ENCODE assay signal across 8 cellular contexts in genomic region chr1:46342084-46342656, GRCh38. TPM values are rescaled to one million over a fixed set of nuclear protein-coding genes. Genes with fewer than 3 reads are reported as not detected.
DNase-seq lines count a peak whose midpoint lies in the region; ATAC-seq and TF ChIP-seq lines count a peak whose summit lies in the region.

No MANE protein-coding gene starts in this region.

- TF ChIP-seq CTCF in cardiac fibroblast (IDR thresholded peaks at IDR 0.05; ENCODE audit: low read depth, low read length) (peak; percentile 42), osteocyte (IDR thresholded peaks at IDR 0.05) (peak; percentile 26), omental fat pad (IDR thresholded peaks at IDR 0.05) (no peak)

- H2BK12ac ChIP-seq in neuronal stem cell (ENCODE audit: low read length): no peak overlapping the region

- H4K91ac ChIP-seq in neuronal stem cell (ENCODE audit: low read depth, low read length, poor library complexity): no peak overlapping the region

- ATAC-seq in omental fat pad (ENCODE audit: low FRiP score): no peak

- no peak overlapping the region for H3K4me2 ChIP-seq in neuronal stem cell (ENCODE audit: insufficient read depth, low read length, poor library complexity, severe bottlenecking)

- no peak overlapping the region for H3K27ac ChIP-seq in neuronal stem cell (replicated peaks; ENCODE audit: low read length)

- no peak overlapping the region for H2AK5ac ChIP-seq in neuronal stem cell (ENCODE audit: low read depth, low read length)

- H3K14ac ChIP-seq in neuronal stem cell (ENCODE audit: low read length): no peak overlapping the region

- DNase-seq in NCI-H82 (lab: John Stamatoyannopoulos, UW): peak; percentile 52
- no peak for DNase-seq in NCI-H82 treated with DMSO at 0.1 percent for 48 hours (lab: John Stamatoyannopoulos, UW; ENCODE audit: unreplicated experiment)
- no peak for DNase-seq in MG63
- peak; percentile 35 to 44 for DNase-seq in cardiac fibroblast (ENCODE audit: low read depth in 2 of 2)
- DNase-seq in osteocyte (ENCODE audit: extremely low spot score, unreplicated experiment): no peak
- DNase-seq in neuronal stem cell (ENCODE audit: low spot score): no peak
- DNase-seq in omental fat pad (ENCODE audit: low spot score): no peak
- no peak for DNase-seq in KG1 (lab: John Stamatoyannopoulos, UW)

- H3K27ac Mint-ChIP-seq in osteocyte (ENCODE audit: unreplicated experiment): peak overlapping the region; percentile 100

- H3K4me1 ChIP-seq in neuronal stem cell (ENCODE audit: control insufficient read depth in 2 of 2, insufficient read depth in 1 of 2, low read depth in 1 of 2, low read length in 2 of 2): peaks cover 0 to 8% of the 10 kb centered on the region in 2 donors

- no peak overlapping the region for H3K18ac ChIP-seq in neuronal stem cell (ENCODE audit: low read length)

- no peak overlapping the region for H3K9ac ChIP-seq in neuronal stem cell (ENCODE audit: low read depth, low read length, poor library complexity)

- no peak overlapping the region for H2BK15ac ChIP-seq in neuronal stem cell (ENCODE audit: low read length)

- no CpG with 5 or more reads among the region's 6 CpGs for WGBS in neuronal stem cell (ENCODE audit: extremely low coverage in 2 of 2, insufficient read length in 2 of 2, insufficient replicate concordance in 1 of 2), 2 donors

- no peaks in the 10 kb centered on the region for H3K27me3 Mint-ChIP-seq in osteocyte (ENCODE audit: unreplicated experiment)

- H3K9me3 ChIP-seq in MG63 (no peaks in the 10 kb centered on the region), neuronal stem cell (replicated peaks in 1 of 2; ENCODE audit: control insufficient read depth in 2 of 2, insufficient read depth in 1 of 2, low read depth in 1 of 2, low read length in 2 of 2) (no peaks in the 10 kb centered on the region)

- H3K4me1 Mint-ChIP-seq in osteocyte (ENCODE audit: unreplicated experiment): peaks cover 32% of the 10 kb centered on the region

- H2AFZ ChIP-seq in neuronal stem cell (ENCODE audit: low read length): no peak overlapping the region

- H2BK120ac ChIP-seq in neuronal stem cell (ENCODE audit: low read depth, low read length): no peak overlapping the region

- peak overlapping the region; percentile 99 for H3K4me3 Mint-ChIP-seq in osteocyte (ENCODE audit: unreplicated experiment)

- H3K27me3 ChIP-seq in MG63 (no peaks in the 10 kb centered on the region), neuronal stem cell (ENCODE audit: control insufficient read depth in 3 of 3, insufficient read depth in 3 of 3, low read depth in 1 of 3, low read length in 3 of 3) (no peaks in the 10 kb centered on the region)

- H2BK5ac ChIP-seq in neuronal stem cell (ENCODE audit: low read length): no peak overlapping the region

- H3K4me3 ChIP-seq in MG63 (peak overlapping the region; percentile 93), cardiac fibroblast (replicated peaks in 1 of 2; ENCODE audit: low read depth in 2 of 2, low read length in 2 of 2) (no peak overlapping the region), neuronal stem cell (ENCODE audit: low read length in 2 of 2) (peak overlapping the region in 1 of 2 donors; percentile 56)

- peaks cover 41% of the 10 kb centered on the region for H3K36me3 ChIP-seq in MG63
- H3K36me3 ChIP-seq in neuronal stem cell (replicated peaks in 1 of 2; ENCODE audit: control insufficient read depth in 2 of 2, insufficient read depth in 2 of 2, low read length in 2 of 2): peaks cover 29 to 50% of the 10 kb centered on the region in 2 donors

- H4K8ac ChIP-seq in neuronal stem cell (ENCODE audit: low read depth, low read length): no peak overlapping the region

- H3K23ac ChIP-seq in neuronal stem cell (ENCODE audit: low read depth, low read length, poor library complexity): no peak overlapping the region

- H3K79me1 ChIP-seq in neuronal stem cell (ENCODE audit: low read depth, low read length): peaks cover 7% of the 10 kb centered on the region

- H3K4ac ChIP-seq in neuronal stem cell (ENCODE audit: low read length): no peak overlapping the region

- H3K36me3 Mint-ChIP-seq in osteocyte (ENCODE audit: unreplicated experiment): peaks cover 19% of the 10 kb centered on the region

- no peaks in the 10 kb centered on the region for H3K9me3 Mint-ChIP-seq in osteocyte (ENCODE audit: unreplicated experiment)

RNA-seq across cellular contexts. Expression of gene NSUN4, which starts 1.6 kb away (rescaled TPM):
- 7.7 and 16.7 TPM in 2 replicates for total RNA-seq in MG63 (2014; rRNA removed; shearing (Covaris generic); ENCODE audit: low replicate concordance)
- total RNA-seq in osteocyte: 21.6 and 24.5 TPM in 2 replicates
- 11.7 TPM for polyA plus RNA-seq in neuronal stem cell (2013, experiment 1 of 2)
- 12.8 TPM for polyA plus RNA-seq in neuronal stem cell (2013, experiment 2 of 2)
- total RNA-seq in omental fat pad: 10 to 100 TPM; 19.5 to 26.3 (median 22.2) TPM

RNA-seq across cellular contexts. Expression of gene UQCRH, which starts 38.7 kb away (rescaled TPM):
- total RNA-seq in MG63 (2014; rRNA removed; shearing (Covaris generic); ENCODE audit: low replicate concordance): 768 and 982 TPM in 2 replicates
- total RNA-seq in osteocyte (200 and 228 TPM in 2 replicates), omental fat pad (100 to 1,000 TPM; 398 to 609 (median 515) TPM)
- polyA plus RNA-seq in neuronal stem cell (2013, experiment 1 of 2): 600 TPM
- polyA plus RNA-seq in neuronal stem cell (2013, experiment 2 of 2): 598 TPM

RNA-seq across cellular contexts. Expression of gene LRRC41, which starts 38.8 kb away (rescaled TPM):
- 70.5 and 101 TPM in 2 replicates for total RNA-seq in MG63 (2014; rRNA removed; shearing (Covaris generic); ENCODE audit: low replicate concordance)
- total RNA-seq in osteocyte (90.7 and 93.4 TPM in 2 replicates), omental fat pad (100 to 1,000 TPM in 1 of 4 donors, 10 to 100 TPM in 3; 65.3 to 108 (median 73.2) TPM)
- polyA plus RNA-seq in neuronal stem cell (2013, experiment 1 of 2): 39.1 TPM
- 39.3 TPM for polyA plus RNA-seq in neuronal stem cell (2013, experiment 2 of 2)

RNA-seq across cellular contexts. Expression of gene FAAH, which starts 51.9 kb away (rescaled TPM):
- 0.16 and 1.4 TPM in 2 replicates for total RNA-seq in MG63 (2014; rRNA removed; shearing (Covaris generic); ENCODE audit: low replicate concordance)
- total RNA-seq in osteocyte: 12.2 and 15.3 TPM in 2 replicates
- 3.7 TPM for polyA plus RNA-seq in neuronal stem cell (2013, experiment 1 of 2)
- 3.5 TPM for polyA plus RNA-seq in neuronal stem cell (2013, experiment 2 of 2)
- total RNA-seq in omental fat pad: 10 to 100 TPM; 11.5 to 36.4 (median 20.3) TPM

Comparison
In these comparisons a context has a peak if more than half of its experiments do, and no peak if none do; other contexts are left out.
1. DNase-seq: peak in NCI-H82 (single experiment) and cardiac fibroblast (2 of 2); none in NCI-H82 treated with DMSO at 0.1 percent for 48 hours (single experiment), MG63 (single experiment), osteocyte (single experiment), neuronal stem cell (single experiment), omental fat pad (single experiment) and KG1 (single experiment).
2. CTCF ChIP-seq: peak in cardiac fibroblast (single experiment) and osteocyte (single experiment); none in omental fat pad (0 of 3).